12 cellular contexts compared by ENCODE assay signal in genomic region chr1:110068646-110069301, GRCh38. TPM values are rescaled to one million over a fixed set of nuclear protein-coding genes. Genes with fewer than 3 reads are reported as not detected.
DNase-seq lines count a peak whose midpoint lies in the region; ATAC-seq, FAIRE-seq and TF ChIP-seq lines count a peak whose summit lies in the region.
"Had no signal": no experiment of that assay in that cellular context is flagged by ENCODE, and none has a peak within 500 bp of the region (broad histone marks: within the 10 kb centered on the region; RNA-seq: fewer than 3 reads in every experiment).

No MANE protein-coding gene starts in this region.

- no peak for TF ChIP-seq CTCF in neural crest cell (conservative IDR thresholded peaks at IDR 0.05)

- H3K9me3 Mint-ChIP-seq in effector memory CD8-positive, alpha-beta T cell = no peaks in the 10 kb centered on the region
- no peaks in the 10 kb centered on the region for H3K9me3 Mint-ChIP-seq in neural crest cell

- H3K4me3 Mint-ChIP-seq in T-helper 17 cell = peak overlapping the region; percentile 80
- H3K4me3 Mint-ChIP-seq in effector memory CD8-positive, alpha-beta T cell = peak overlapping the region; percentile 70 to 76
- peak overlapping the region; percentile 45 for H3K4me3 Mint-ChIP-seq in neural crest cell

- no peak for DNase-seq in GM18507 (ENCODE audit: extremely low spot score, insufficient read length, low read depth)
- no peak for DNase-seq in T-helper 17 cell
- DNase-seq in effector memory CD8-positive, alpha-beta T cell = peak in 2 of 3 experiments; percentile 15 to 24
- peak; percentile 20 for DNase-seq in neural crest cell (ENCODE audit: low read depth, low spot score)
- no peak for DNase-seq in frontal cortex (ENCODE audit: low spot score in 2 of 2)
- DNase-seq in COR-L47 (lab: John Stamatoyannopoulos, UW) = no peak
- DNase-seq in ACHN = no peak
- DNase-seq in Ammon's horn (ENCODE audit: low spot score) = no peak
- DNase-seq: DND-41 had no signal

- no peaks in the 10 kb centered on the region for H3K9me3 ChIP-seq in T-helper 17 cell (ENCODE audit: control insufficient read depth, low read length, poor library complexity, severe bottlenecking)

- ATAC-seq in T-helper 17 cell = peak; percentile 59
- peak; percentile 69 for ATAC-seq in effector memory CD8-positive, alpha-beta T cell (replicated peaks)
- ATAC-seq: Panc1 had no signal

- H3K36me3 Mint-ChIP-seq in T-helper 17 cell (ENCODE audit: low read depth) (peaks cover 11% of the 10 kb centered on the region), neural crest cell (ENCODE audit: low read depth) (no peaks in the 10 kb centered on the region)
- peaks cover 3% of the 10 kb centered on the region for H3K36me3 Mint-ChIP-seq in effector memory CD8-positive, alpha-beta T cell (ENCODE audit: insufficient read depth)

- peak overlapping the region; percentile 14 for H3K27ac Mint-ChIP-seq in T-helper 17 cell
- H3K27ac Mint-ChIP-seq in effector memory CD8-positive, alpha-beta T cell = no peak overlapping the region
- no peak overlapping the region for H3K27ac Mint-ChIP-seq in neural crest cell (ENCODE audit: unreplicated experiment)

- peaks cover 13% of the 10 kb centered on the region for H3K4me1 Mint-ChIP-seq in T-helper 17 cell
- peaks cover 7 to 11% of the 10 kb centered on the region in 2 donors for H3K4me1 Mint-ChIP-seq in effector memory CD8-positive, alpha-beta T cell (ENCODE audit: low read depth in 2 of 2)
- H3K4me1 Mint-ChIP-seq in neural crest cell = peaks cover 5% of the 10 kb centered on the region

- in situ Hi-C loops in ACHN (cut with HindIII; ENCODE audit: low pct_ligation_motif_present, low pct_unique_long_range_greater_than_20kb, low sequenced_read_pairs) = no loop called here

- H3K27me3 Mint-ChIP-seq in T-helper 17 cell (peaks cover 79% of the 10 kb centered on the region), neural crest cell (ENCODE audit: low read depth) (peaks cover 87% of the 10 kb centered on the region)
- H3K27me3 Mint-ChIP-seq in effector memory CD8-positive, alpha-beta T cell = peaks cover 57 to 92% of the 10 kb centered on the region in 2 donors

- FAIRE-seq in GM18507 (lab: Jason Lieb, UNC) = peak; percentile 38
- no peak for FAIRE-seq in frontal cortex (lab: Jason Lieb, UNC)

RNA-seq across cellular contexts. Expression of gene ALX3, which starts 1.7 kb away (rescaled TPM):
- total RNA-seq in T-helper 17 cell (not detected), neural crest cell (0.21 TPM in 1 of 2 replicates, not detected in the other), frontal cortex (0.41 TPM)
- total RNA-seq: M059J, mucosa of gallbladder had no signal

RNA-seq across cellular contexts. Expression of gene STRIP1, which starts 34.4 kb away (rescaled TPM):
- total RNA-seq in T-helper 17 cell (10 to 100 TPM; 70.1 to 86.8 TPM), neural crest cell (69.1 and 71.0 TPM in 2 replicates), frontal cortex (98.2 TPM)

RNA-seq across cellular contexts. Expression of gene UBL4B, which starts 43.5 kb away (rescaled TPM):
- total RNA-seq in T-helper 17 cell = not detected
- total RNA-seq in neural crest cell = not detected in 2 replicates
- total RNA-seq in frontal cortex = 0.41 TPM
- total RNA-seq: M059J, mucosa of gallbladder had no signal

Comparison
In these comparisons a context has a peak if more than half of its experiments do, and no peak if none do; other contexts are left out.
1. DNase-seq: peak in effector memory CD8-positive, alpha-beta T cell (2 of 3) and neural crest cell (single experiment); none in GM18507 (single experiment), T-helper 17 cell (0 of 3), frontal cortex (0 of 2), COR-L47 (single experiment), ACHN (single experiment) and Ammon's horn (single experiment).
2. Peak in every context shown above with its lines, with median percentiles within 50 percentile points of each other: H3K4me3 Mint-ChIP-seq.